In genomic region chr4:84264652-84265051, GRCh38 we compare ENCODE assay signal across 6 cellular contexts.
"Had no signal": no experiment of that assay in that cellular context is flagged by ENCODE, and none has a peak within 500 bp of the region (broad histone marks: within the 10 kb centered on the region; RNA-seq: fewer than 3 reads in every experiment).

No MANE protein-coding gene starts in this region.

- H3K4me3 ChIP-seq: GM12878 had no signal

- ATAC-seq: GM12878 had no signal

- DNase-seq: GDM1, GF-D8 had no signal

- FAIRE-seq: G401.6, GM12878, GM12891, GM19239 had no signal
